In genomic region chr5:62224987-62225601, GRCh38 we compare ENCODE assay signal across 7 cellular contexts.
DNase-seq lines count a peak whose midpoint lies in the region; ATAC-seq and TF ChIP-seq lines count a peak whose summit lies in the region.
"Not testable (repeated sequence)": the region's sequence is repeated elsewhere in the genome, so short reads cannot be mapped to it uniquely, and the experiment has no call there.

No MANE protein-coding gene starts in this region.

- peaks cover 14% of the 10 kb centered on the region for H3K4me1 Mint-ChIP-seq in activated T-cell treated with anti-CD3 and anti-CD28 coated beads, Interleukin-2, amount 50 U/mL, for 4 hours (ENCODE audit: low read depth)
- H3K4me1 Mint-ChIP-seq in osteocyte (ENCODE audit: unreplicated experiment), result not testable (repeated sequence)

- H3K9me3 ChIP-seq in heart left ventricle, result not testable (repeated sequence)

- not testable (repeated sequence) for H3K9me3 Mint-ChIP-seq in activated T-cell treated with anti-CD3 and anti-CD28 coated beads, Interleukin-2, amount 50 U/mL, for 4 hours; osteocyte (ENCODE audit: unreplicated experiment)

- CTCF ChIA-PET in RWPE1 (lab: Yijun Ruan, JAX), result interaction anchor here (0.6 to 1.9 kb wide), 5 partner anchors 76 to 257 kb away, joined by 5 to 8 read pairs (median 6); no protein-coding TSS in a partner anchor

- not testable (repeated sequence) for H4K20me1 ChIP-seq in KMS-11 (ENCODE audit: insufficient read depth)

- H3K36me3 ChIP-seq in KMS-11 (ENCODE audit: insufficient read depth); heart left ventricle: not testable (repeated sequence)

- WGBS in heart left ventricle, 4 donors, result 71 to 81% (median 78%) methylated on average over 6 to 7 of the region's 7 CpGs

- intact Hi-C loops in heart left ventricle (cut with DNase I), result loop anchor here (1.0 to 5.0 kb wide), 3 partner anchors 127 to 132 kb away; no protein-coding TSS in a partner anchor

- not testable (repeated sequence) for H3K27me3 Mint-ChIP-seq in activated T-cell treated with anti-CD3 and anti-CD28 coated beads, Interleukin-2, amount 50 U/mL, for 4 hours (ENCODE audit: low read depth)
- peaks cover 34% of the 10 kb centered on the region for H3K27me3 Mint-ChIP-seq in osteocyte (ENCODE audit: unreplicated experiment)

- not testable (repeated sequence) for TF ChIP-seq POLR2A in heart left ventricle (IDR thresholded peaks at IDR 0.05)

- POLR2A ChIA-PET in RWPE1 (lab: Yijun Ruan, JAX; ENCODE audit: low non-redundant PET), result not testable (repeated sequence)

- H3K79me2 ChIP-seq in KMS-11 (ENCODE audit: insufficient read depth, low read depth), result not testable (repeated sequence)

- H3K27me3 ChIP-seq in KMS-11 (ENCODE audit: insufficient read depth, low read depth); heart left ventricle: not testable (repeated sequence)

- DNase-seq in DMS 273 (lab: John Stamatoyannopoulos, UW; ENCODE audit: unreplicated experiment), result peak; percentile 21
- DNase-seq in RWPE1 (ENCODE audit: low spot score); activated T-cell treated with anti-CD3 and anti-CD28 coated beads, Interleukin-2, amount 50 U/mL, for 4 hours; heart left ventricle; osteocyte (ENCODE audit: extremely low spot score, unreplicated experiment): not testable (repeated sequence)
- DNase-seq in central memory CD4-positive, alpha-beta T cell, result peak; percentile 7

- H2AFZ ChIP-seq in KMS-11 (ENCODE audit: low read depth), result not testable (repeated sequence)

- H3K4me3 ChIP-seq in KMS-11 (IDR thresholded peaks at IDR 0.05; ENCODE audit: insufficient read depth, low read depth, low read length); heart left ventricle: not testable (repeated sequence)

- not testable (repeated sequence) for H3K36me3 Mint-ChIP-seq in activated T-cell treated with anti-CD3 and anti-CD28 coated beads, Interleukin-2, amount 50 U/mL, for 4 hours (ENCODE audit: insufficient read depth); osteocyte (ENCODE audit: unreplicated experiment)

- H3K4me1 ChIP-seq in KMS-11 (ENCODE audit: low read depth, poor library complexity, severe bottlenecking); heart left ventricle: not testable (repeated sequence)

- not testable (repeated sequence) for H3K9ac ChIP-seq in KMS-11

- not testable (repeated sequence) for H3K27ac Mint-ChIP-seq in osteocyte (ENCODE audit: unreplicated experiment)

- H3K27ac ChIP-seq in KMS-11, RWPE1, heart left ventricle: not testable (repeated sequence)

- not testable (repeated sequence) for ATAC-seq in activated T-cell treated with anti-CD3 and anti-CD28 coated beads, Interleukin-2, amount 50 U/mL, for 4 hours; heart left ventricle

- peak overlapping the region; percentile 52 for H3K4me3 Mint-ChIP-seq in activated T-cell treated with anti-CD3 and anti-CD28 coated beads, Interleukin-2, amount 50 U/mL, for 4 hours
- H3K4me3 Mint-ChIP-seq in osteocyte (ENCODE audit: unreplicated experiment), result not testable (repeated sequence)

- H3K4me2 ChIP-seq in KMS-11, result not testable (repeated sequence)

- TF ChIP-seq CTCF in KMS-11 (conservative IDR thresholded peaks at IDR 0.05; ENCODE audit: low read depth, low read length) (peak; percentile 60), RWPE1 (conservative IDR thresholded peaks at IDR 0.05; ENCODE audit: low read depth) (peak; percentile 39), heart left ventricle (IDR thresholded peaks at IDR 0.05) (peak; percentile 17 to 61 (median 32)), osteocyte (IDR thresholded peaks at IDR 0.05) (peak; percentile 40)
